ENCODE assay signal across 17 cellular contexts in the genomic region with DNA sequence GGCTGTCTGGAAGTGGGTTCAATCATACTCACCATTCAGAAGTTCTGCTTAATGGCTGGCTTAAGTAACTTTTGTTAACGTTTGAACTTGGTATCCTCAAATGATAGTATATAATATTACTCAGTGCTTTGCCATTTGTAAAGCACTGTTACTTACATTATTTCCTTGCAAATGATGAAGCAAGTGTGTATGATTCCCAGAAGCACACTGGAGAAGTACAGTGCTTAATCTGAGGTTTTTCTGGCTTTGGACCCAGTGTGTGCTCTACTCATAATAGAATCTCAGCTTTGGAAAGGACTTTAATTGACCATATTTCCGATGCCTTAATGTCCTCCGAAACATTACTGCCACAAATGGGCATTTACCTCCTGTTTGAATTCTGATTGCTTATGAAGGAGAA.
DNase-seq lines count a peak whose midpoint lies in the region; ATAC-seq and TF ChIP-seq lines count a peak whose summit lies in the region.
"Had no signal": no experiment of that assay in that cellular context is flagged by ENCODE, and none has a peak within 500 bp of the region (broad histone marks: within the 10 kb centered on the region; RNA-seq: fewer than 3 reads in every experiment).

No MANE protein-coding gene starts in this region.

- H3K4me1 ChIP-seq in gastrocnemius medialis (peaks cover 49 to 57% of the 10 kb centered on the region in 2 donors), thyroid gland (no peaks in the 10 kb centered on the region)

- intact Hi-C loops in left ventricle myocardium superior (cut with micrococcal nuclease), result no loop called here
- intact Hi-C loops in cardiac septum (cut with DNase I), result no loop called here
- intact Hi-C loops in gastrocnemius medialis (cut with DNase I; ENCODE audit: low total_unique reads), result no loop called here
- intact Hi-C loops in thyroid gland (cut with DNase I), result no loop called here

- H3K4me3 ChIP-seq in gastrocnemius medialis, result no peak overlapping the region
- no peak overlapping the region for H3K4me3 ChIP-seq in thyroid gland (replicated peaks in 1 of 3)
- H3K4me3 ChIP-seq: GM23338 had no signal

- H3K27ac ChIP-seq in gastrocnemius medialis (peak overlapping the region; percentile 49 to 76 (median 64)), thyroid gland (no peak overlapping the region)

- ATAC-seq in left ventricle myocardium superior, result peak; percentile 29
- ATAC-seq in gastrocnemius medialis, result no peak
- ATAC-seq: GM23338, HCT116 had no signal

- no peaks in the 10 kb centered on the region for H3K9me3 ChIP-seq in gastrocnemius medialis
- no peaks in the 10 kb centered on the region for H3K9me3 ChIP-seq in thyroid gland

- TF ChIP-seq CTCF in gastrocnemius medialis (IDR thresholded peaks at IDR 0.05 in 4 of 5, conservative IDR thresholded peaks at IDR 0.05 in 1 of 5), result no peak
- no peak for TF ChIP-seq CTCF in GM10266 (IDR thresholded peaks at IDR 0.05; ENCODE audit: control insufficient read depth, insufficient read depth, low read depth, missing control alignments)
- no peak for TF ChIP-seq CTCF in thyroid gland (IDR thresholded peaks at IDR 0.05)

- TF ChIP-seq POLR2A in gastrocnemius medialis (IDR thresholded peaks at IDR 0.05) (no peak), thyroid gland (IDR thresholded peaks at IDR 0.05) (no peak)

- 93 to 98% methylated on average over 3 of the region's 3 CpGs for WGBS in thyroid gland, 2 donors

- DNase-seq in left ventricle myocardium superior (no peak), cardiac septum (ENCODE audit: low spot score) (no peak), amniotic epithelial cell (ENCODE audit: low read depth) (peak; percentile 24), gastrocnemius medialis (no peak), hypothalamus (lab: John Stamatoyannopoulos, UW) (no peak), GM10266 (ENCODE audit: extremely low spot score) (no peak), thyroid gland (no peak)
- DNase-seq: C1 segment of cervical spinal cord; Calu3; CD4-positive, alpha-beta memory T cell; COR-L47; DMS53; DMS79 treated with DMSO at 0.1 percent for 48 hours; GF-D8; H9 had no signal

- no peaks in the 10 kb centered on the region for H3K27me3 ChIP-seq in gastrocnemius medialis
- H3K27me3 ChIP-seq in thyroid gland, result no peaks in the 10 kb centered on the region

- in situ Hi-C loops in gastrocnemius medialis (cut with MboI; ENCODE audit: low sequenced_read_pairs in 4 of 4), result no loop called here

- no peaks in the 10 kb centered on the region for H3K36me3 ChIP-seq in gastrocnemius medialis
- H3K36me3 ChIP-seq in thyroid gland, result no peaks in the 10 kb centered on the region

Comparison
In these comparisons a context has a peak if more than half of its experiments do, and no peak if none do; other contexts are left out.
1. H3K27ac ChIP-seq: peak in gastrocnemius medialis (4 of 4); none in thyroid gland (0 of 3).